In genomic region chr5:90434116-90434714, GRCh38 we compare ENCODE assay signal across 8 cellular contexts. TPM values are rescaled to one million over a fixed set of nuclear protein-coding genes. Genes with fewer than 3 reads are reported as not detected.
DNase-seq lines count a peak whose midpoint lies in the region; ATAC-seq, FAIRE-seq and TF ChIP-seq lines count a peak whose summit lies in the region.

No MANE protein-coding gene starts in this region.

- no peak for TF ChIP-seq POLR2A in K562 (conservative IDR thresholded peaks at IDR 0.05)

- no peaks in the 10 kb centered on the region for H3K9me3 Mint-ChIP-seq in stimulated activated naive CD8-positive, alpha-beta T cell treated with anti-CD3 and anti-CD28 coated beads, Interleukin-15, amount 100 ng/mL, for 72 hours

- intact Hi-C loops in K562 (cut with micrococcal nuclease): loop anchor here (2.0 to 5.0 kb wide), 4 partner anchors 47 to 1705 kb away; no protein-coding TSS in a partner anchor

- no peak overlapping the region for H3K27ac Mint-ChIP-seq in stimulated activated naive CD8-positive, alpha-beta T cell treated with anti-CD3 and anti-CD28 coated beads, Interleukin-15, amount 100 ng/mL, for 72 hours

- peak; percentile 87 for FAIRE-seq in K562 (lab: Jason Lieb, UNC)

- H3K9me3 ChIP-seq in K562 (replicated peaks; ENCODE audit: control insufficient read depth, insufficient read depth, low read depth, low read length) (no peaks in the 10 kb centered on the region), lung (ENCODE audit: control insufficient read depth in 2 of 2, insufficient read depth in 1 of 2, low read length in 1 of 2) (no peaks in the 10 kb centered on the region)

- ATAC-seq in K562 (peak; percentile 98), lung (ENCODE audit: insufficient read depth, low FRiP score) (peak; percentile 48), HG03139 (IDR thresholded peaks at IDR 0.05; ENCODE audit: unreplicated experiment) (no peak)
- peak; percentile 80 for ATAC-seq in stimulated activated naive CD8-positive, alpha-beta T cell treated with anti-CD3 and anti-CD28 coated beads, Interleukin-15, amount 100 ng/mL, for 72 hours

- H3K4me1 Mint-ChIP-seq in stimulated activated naive CD8-positive, alpha-beta T cell treated with anti-CD3 and anti-CD28 coated beads, Interleukin-15, amount 100 ng/mL, for 72 hours: no peaks in the 10 kb centered on the region

- H3K4me1 ChIP-seq in K562 (replicated peaks in 1 of 2; ENCODE audit: control insufficient read depth in 2 of 2, insufficient read depth in 2 of 2, low read length in 2 of 2) (no peaks in the 10 kb centered on the region), lung (ENCODE audit: control insufficient read depth in 2 of 2, insufficient read depth in 2 of 2, low read length in 2 of 2) (peaks cover 0 to 2% of the 10 kb centered on the region in 2 donors)

- no peak overlapping the region for H3K4me3 ChIP-seq in K562
- H3K4me3 ChIP-seq in lung: no peak overlapping the region

- no peaks in the 10 kb centered on the region for H4K20me1 ChIP-seq in K562 (replicated peaks; ENCODE audit: control insufficient read depth, insufficient read depth, low read length)

- no peak overlapping the region for H3K27ac ChIP-seq in K562 (ENCODE audit: extremely low read depth, low read depth, low read length)
- no peak overlapping the region for H3K27ac ChIP-seq in lung (ENCODE audit: low read depth in 1 of 2, low read length in 1 of 2)

- peak overlapping the region; percentile 41; the same call in 1 of the 2 replicates for H2AFZ ChIP-seq in K562 (ENCODE audit: low read depth, low read length)

- in situ Hi-C loops in ACHN (cut with HindIII; ENCODE audit: low pct_ligation_motif_present, low pct_unique_long_range_greater_than_20kb, low sequenced_read_pairs): no loop called here
- in situ Hi-C loops in K562 (cut with MboI): loop anchor here (10.0 kb wide), 1 partner anchor 171 kb away; no protein-coding TSS in a partner anchor

- TF ChIP-seq EP300 in K562 (IDR thresholded peaks at IDR 0.05; ENCODE audit: low read length): no peak

- no peak overlapping the region for H3K9ac ChIP-seq in K562 (ENCODE audit: insufficient read depth in 1 of 2, low read depth in 2 of 2, low read length in 2 of 2)

- TF ChIP-seq RAD21 in K562 (CRISPR knock-in tag; conservative IDR thresholded peaks at IDR 0.05 in 1 of 2, IDR thresholded peaks at IDR 0.05 in 1 of 2): peak; percentile 58 to 85

- BruUV-seq in K562 (replicated peaks; lab: Mats Ljungman, UMichigan): no TSS peak

- CTCF ChIA-PET in K562 (lab: Yijun Ruan, JAX; ENCODE audit: low intra/inter-chr PET ratio): interaction anchor here (0.5 to 1.1 kb wide), 2 partner anchors 474 to 1704 kb away, joined by 3 read pairs; no protein-coding TSS in a partner anchor

- TF ChIP-seq CTCF in GM12872 (IDR thresholded peaks at IDR 0.05; ENCODE audit: insufficient read depth, low read depth, low read length) (peak; percentile 78), K562 (IDR thresholded peaks at IDR 0.05 in 2 of 3, conservative IDR thresholded peaks at IDR 0.05 in 1 of 3; ENCODE audit: insufficient read depth in 2 of 3, low read depth in 1 of 3, low read length in 3 of 3) (peak; percentile 79 to 90 (median 87)), lung (IDR thresholded peaks at IDR 0.05; ENCODE audit: control extremely low read depth, extremely low read depth) (peak; percentile 24)

- H3K27me3 ChIP-seq in K562 (ENCODE audit: control insufficient read depth in 2 of 2, insufficient read depth in 2 of 2, low read length in 2 of 2) (no peaks in the 10 kb centered on the region), lung (ENCODE audit: control insufficient read depth, insufficient read depth) (no peaks in the 10 kb centered on the region)

- POLR2A ChIA-PET in K562 (lab: Yijun Ruan, JAX): no interaction called here

- DNase-seq in ACHN: peak; percentile 51
- peak; percentile 26 for DNase-seq in HK-2 (ENCODE audit: unreplicated experiment)
- DNase-seq in SW480 (ENCODE audit: low spot score): peak; percentile 2
- peak; percentile 29 to 77 (median 44) for DNase-seq in K562 (ENCODE audit: extremely low read depth in 1 of 4, low spot score in 3 of 4)
- DNase-seq in lung (ENCODE audit: low spot score): peak; percentile 53
- peak; percentile 29 to 44 for DNase-seq in stimulated activated naive CD8-positive, alpha-beta T cell treated with anti-CD3 and anti-CD28 coated beads, Interleukin-15, amount 100 ng/mL, for 72 hours

- H3K4me2 ChIP-seq in K562 (ENCODE audit: insufficient read depth, low read length): no peak overlapping the region

- H3K36me3 ChIP-seq in K562 (ENCODE audit: control insufficient read depth, insufficient read depth, low read length): no peaks in the 10 kb centered on the region
- H3K36me3 ChIP-seq in lung (ENCODE audit: control insufficient read depth in 2 of 2, insufficient read depth in 2 of 2, low read length in 2 of 2): no peaks in the 10 kb centered on the region

- H3K27me3 Mint-ChIP-seq in stimulated activated naive CD8-positive, alpha-beta T cell treated with anti-CD3 and anti-CD28 coated beads, Interleukin-15, amount 100 ng/mL, for 72 hours: no peaks in the 10 kb centered on the region

- no peak overlapping the region for H3K4me3 Mint-ChIP-seq in stimulated activated naive CD8-positive, alpha-beta T cell treated with anti-CD3 and anti-CD28 coated beads, Interleukin-15, amount 100 ng/mL, for 72 hours

- WGBS in K562 (ENCODE audit: insufficient coverage, low coverage, missing lambda C conversion rate): 31% methylated on average over 5 of the region's 5 CpGs
- 62 to 71% methylated on average over 5 of the region's 5 CpGs for WGBS in lung, 2 donors

- no peaks in the 10 kb centered on the region for H3K79me2 ChIP-seq in K562 (ENCODE audit: control insufficient read depth, insufficient read depth, low read length)

- H3K9me1 ChIP-seq in K562 (ENCODE audit: control insufficient read depth, insufficient read depth, low read length): no peaks in the 10 kb centered on the region

RNA-seq across cellular contexts. Expression of gene CETN3, which starts 24.7 kb away (rescaled TPM):
- total RNA-seq in K562 (2011; cell fraction: chromatin; rRNA removed; ENCODE audit: low replicate concordance): 6.3 and 30.9 TPM in 2 replicates
- total RNA-seq in K562 (2011; cell fraction: nucleolus; rRNA removed): 2.3 and 5.0 TPM in 2 replicates
- 11.4 and 21.7 TPM in 2 replicates for total RNA-seq in K562 (2011; cell fraction: nucleoplasm; rRNA removed)
- total RNA-seq in K562 (2014; rRNA removed) (41.6 and 57.3 TPM in 2 replicates), K562 (2014; rRNA removed; fragmentation: Illumina TruSeq; extraction: Trizol) (99.4 and 121 TPM in 2 replicates), K562 (2015; rRNA removed; fragmentation: Illumina TruSeq; extraction: Trizol) (74.5 and 82.4 TPM in 2 replicates), K562 (2021) (42.8 and 43.3 TPM in 2 replicates), lung (10 to 100 TPM; 16.8 to 43.8 TPM)
- polyA plus RNA-seq in K562 (2011; rRNA removed) (38.4 and 63.2 TPM in 2 replicates), K562 (2014; fragmentation: Illumina TruSeq; extraction: Trizol) (77.6 and 87.4 TPM in 2 replicates), K562 (2014; fragmentation: Nextera tagmentation; extraction: Ambion mirVana) (10 to 100 TPM; 80.5 to 91.3 TPM), K562 (2014; rRNA removed) (109 and 113 TPM in 2 replicates), lung (10 to 100 TPM; 15.7 to 27.2 TPM)
- polyA plus RNA-seq in K562 (2011; cell fraction: cytosol; rRNA removed): 1.1 and 6.2 TPM in 2 replicates
- 6.0 and 10.5 TPM in 2 replicates for polyA plus RNA-seq in K562 (2011; cell fraction: nucleus; rRNA removed)
- polyA plus RNA-seq in K562 (2012): 46.4 and 76.7 TPM in 2 replicates
- 11.1 and 15.7 TPM in 2 replicates for polyA minus RNA-seq in K562 (2011; rRNA and poly(A)+ RNA removed)
- polyA minus RNA-seq in K562 (2011; cell fraction: cytosol; rRNA and poly(A)+ RNA removed): 5.7 and 9.1 TPM in 2 replicates
- polyA minus RNA-seq in K562 (2011; cell fraction: nucleus; rRNA and poly(A)+ RNA removed): 11.0 and 27.2 TPM in 2 replicates

RNA-seq across cellular contexts. Expression of gene MBLAC2, which starts 40.4 kb away (rescaled TPM):
- 11.3 and 19.1 TPM in 2 replicates for total RNA-seq in K562 (2011; cell fraction: chromatin; rRNA removed; ENCODE audit: low replicate concordance)
- 13.7 and 15.3 TPM in 2 replicates for total RNA-seq in K562 (2011; cell fraction: nucleolus; rRNA removed)
- 17.3 and 30.1 TPM in 2 replicates for total RNA-seq in K562 (2011; cell fraction: nucleoplasm; rRNA removed)
- total RNA-seq in K562 (2014; rRNA removed) (7.6 and 8.2 TPM in 2 replicates), K562 (2014; rRNA removed; fragmentation: Illumina TruSeq; extraction: Trizol) (10.2 and 10.5 TPM in 2 replicates), K562 (2015; rRNA removed; fragmentation: Illumina TruSeq; extraction: Trizol) (9.2 and 10.7 TPM in 2 replicates), K562 (2021) (10.3 and 10.6 TPM in 2 replicates), lung (1 to 10 TPM; 4.6 to 6.5 TPM)
- polyA plus RNA-seq in K562 (2011; rRNA removed) (13.1 and 13.2 TPM in 2 replicates), K562 (2014; fragmentation: Illumina TruSeq; extraction: Trizol) (9.0 and 10.3 TPM in 2 replicates), K562 (2014; fragmentation: Nextera tagmentation; extraction: Ambion mirVana) (1 to 10 TPM; 2.4 to 3.2 TPM), K562 (2014; rRNA removed) (10.4 and 12.4 TPM in 2 replicates), lung (1 to 10 TPM; 1.9 to 2.0 TPM)
- polyA plus RNA-seq in K562 (2011; cell fraction: cytosol; rRNA removed): 9.3 and 11.1 TPM in 2 replicates
- 17.6 and 17.7 TPM in 2 replicates for polyA plus RNA-seq in K562 (2011; cell fraction: nucleus; rRNA removed)
- 6.9 and 7.2 TPM in 2 replicates for polyA plus RNA-seq in K562 (2012)
- polyA minus RNA-seq in K562 (2011; rRNA and poly(A)+ RNA removed): 13.5 and 15.1 TPM in 2 replicates
- 7.3 and 10.0 TPM in 2 replicates for polyA minus RNA-seq in K562 (2011; cell fraction: cytosol; rRNA and poly(A)+ RNA removed)
- 28.5 and 39.2 TPM in 2 replicates for polyA minus RNA-seq in K562 (2011; cell fraction: nucleus; rRNA and poly(A)+ RNA removed)

RNA-seq across cellular contexts. Expression of gene POLR3G, which starts 40.4 kb away (rescaled TPM):
- 8.8 and 27.0 TPM in 2 replicates for total RNA-seq in K562 (2011; cell fraction: chromatin; rRNA removed; ENCODE audit: low replicate concordance)
- 3.8 and 4.7 TPM in 2 replicates for total RNA-seq in K562 (2011; cell fraction: nucleolus; rRNA removed)
- total RNA-seq in K562 (2011; cell fraction: nucleoplasm; rRNA removed): 7.6 and 19.2 TPM in 2 replicates
- total RNA-seq in K562 (2014; rRNA removed): 37.2 and 39.6 TPM in 2 replicates
- 59.0 and 63.8 TPM in 2 replicates for total RNA-seq in K562 (2014; rRNA removed; fragmentation: Illumina TruSeq; extraction: Trizol)
- 37.2 and 44.5 TPM in 2 replicates for total RNA-seq in K562 (2015; rRNA removed; fragmentation: Illumina TruSeq; extraction: Trizol)
- total RNA-seq in K562 (2021): 39.0 and 47.4 TPM in 2 replicates
- 33.6 and 54.9 TPM in 2 replicates for polyA plus RNA-seq in K562 (2011; rRNA removed)
- 57.9 and 76.8 TPM in 2 replicates for polyA plus RNA-seq in K562 (2011; cell fraction: cytosol; rRNA removed)
- polyA plus RNA-seq in K562 (2011; cell fraction: nucleus; rRNA removed): 10.7 and 12.5 TPM in 2 replicates
- 6.6 and 31.1 TPM in 2 replicates for polyA plus RNA-seq in K562 (2012)
- polyA plus RNA-seq in K562 (2014; fragmentation: Illumina TruSeq; extraction: Trizol): 69.1 and 78.9 TPM in 2 replicates
- polyA plus RNA-seq in K562 (2014; fragmentation: Nextera tagmentation; extraction: Ambion mirVana): 100 to 1,000 TPM in 1 of 2 experiments, 10 to 100 TPM in 1; 95.1 to 111 TPM
- 58.0 and 84.6 TPM in 2 replicates for polyA plus RNA-seq in K562 (2014; rRNA removed)
- 30.9 and 34.2 TPM in 2 replicates for polyA minus RNA-seq in K562 (2011; rRNA and poly(A)+ RNA removed)
- polyA minus RNA-seq in K562 (2011; cell fraction: cytosol; rRNA and poly(A)+ RNA removed): 17.3 and 21.6 TPM in 2 replicates
- 5.5 and 9.3 TPM in 2 replicates for polyA minus RNA-seq in K562 (2011; cell fraction: nucleus; rRNA and poly(A)+ RNA removed)
- 1 to 10 TPM; 1.1 to 1.3 TPM for total RNA-seq in lung
- polyA plus RNA-seq in lung: 1 to 10 TPM; 1.3 TPM

Comparison
In these comparisons a context has a peak if more than half of its experiments do, and no peak if none do; other contexts are left out.
1. DNase-seq: peak in every context shown above with its lines; median percentile 53 in lung; 51 in ACHN; 44 in K562; 36 in stimulated activated naive CD8-positive, alpha-beta T cell treated with anti-CD3 and anti-CD28 coated beads, Interleukin-15, amount 100 ng/mL, for 72 hours; 26 in HK-2; 2 in SW480.
2. CTCF ChIP-seq: peak in every context shown above with its lines; median percentile 87 in K562; 78 in GM12872; 24 in lung.